In the genomic region with DNA sequence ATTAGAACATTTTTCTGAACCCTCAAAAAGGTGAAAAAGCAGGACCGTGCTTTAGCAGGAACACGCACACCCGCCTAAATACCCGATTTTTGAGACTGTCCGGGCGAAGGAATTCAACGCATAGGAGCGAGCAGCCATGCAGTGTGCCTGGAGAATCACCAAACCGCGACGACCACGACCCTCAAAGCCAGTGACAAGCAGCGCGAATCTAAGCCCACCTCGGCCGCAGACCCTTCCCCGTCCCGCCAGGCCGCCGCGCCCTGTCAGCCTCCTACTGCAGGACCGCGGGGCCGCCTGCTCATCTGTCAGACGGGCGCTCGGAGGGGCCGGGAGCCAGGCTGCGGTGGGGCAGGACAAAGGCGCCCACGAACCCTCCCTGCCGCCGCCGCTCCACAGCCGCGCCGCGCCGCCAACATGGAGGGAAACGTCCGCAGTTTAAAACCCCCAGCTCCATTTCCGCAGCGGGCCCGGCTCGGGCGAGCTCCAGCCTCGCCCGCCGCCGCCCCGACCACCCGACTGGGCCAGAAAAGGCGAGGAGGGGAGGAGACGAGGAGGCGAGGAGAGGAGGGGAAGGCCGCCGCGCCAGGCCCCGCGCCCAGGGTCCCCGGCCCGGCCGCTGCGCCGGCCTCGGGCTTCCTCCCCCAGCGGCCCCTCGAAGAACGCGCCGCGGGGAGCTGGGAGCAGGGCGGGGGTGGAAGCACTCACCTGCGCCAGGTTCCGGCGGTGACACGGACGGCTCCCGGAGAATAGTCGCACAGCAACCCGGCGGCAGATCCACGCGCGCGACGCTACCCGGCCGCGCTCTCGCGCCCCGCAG, we compare ENCODE assay signal across 8 cellular contexts. TPM values are rescaled to one million over a fixed set of nuclear protein-coding genes. Genes with fewer than 3 reads are reported as not detected.
A peak's percentile ranks its signal among the peaks of the same experiment; 100 is the strongest.
DNase-seq lines count a peak whose midpoint lies in the region; ATAC-seq and TF ChIP-seq lines count a peak whose summit lies in the region.

Gene LBR (minus strand): TSS at position 790 of the 817 bp plus-strand sequence. CDS start 3,963 bp downstream, outside the sequence.

- no peaks in the 10 kb centered on the region for H3K9me3 Mint-ChIP-seq in activated CD4-positive, alpha-beta memory T cell treated with anti-CD3 and anti-CD28 coated beads, Interleukin-2, amount 10 ng/mL, durations not matched to agents 7 days and 5 days
- H3K9me3 Mint-ChIP-seq in nephron, result no peaks in the 10 kb centered on the region

- TF ChIP-seq CTCF in nephron (IDR thresholded peaks at IDR 0.05; ENCODE audit: unreplicated experiment in 3 of 3), result no peak

- peak within 1 kb of the TSS; percentile 89 for H3K4me3 Mint-ChIP-seq in activated CD4-positive, alpha-beta memory T cell treated with anti-CD3 and anti-CD28 coated beads, Interleukin-2, amount 10 ng/mL, durations not matched to agents 7 days and 5 days
- H3K4me3 Mint-ChIP-seq in nephron, result peak within 1 kb of the TSS; percentile 90 to 94 (median 90)

- peaks cover 30% of the 10 kb centered on the region for H3K36me3 Mint-ChIP-seq in activated CD4-positive, alpha-beta memory T cell treated with anti-CD3 and anti-CD28 coated beads, Interleukin-2, amount 10 ng/mL, durations not matched to agents 7 days and 5 days (ENCODE audit: low read depth)
- H3K36me3 Mint-ChIP-seq in nephron (ENCODE audit: low read depth), result no peaks in the 10 kb centered on the region

- peak; percentile 72 for DNase-seq in DMS79 (lab: John Stamatoyannopoulos, UW)
- peak; percentile 50 for DNase-seq in activated CD4-positive, alpha-beta memory T cell treated with anti-CD3 and anti-CD28 coated beads, Interleukin-2, amount 10 ng/mL, durations not matched to agents 7 days and 5 days
- DNase-seq in fibroblast of peridontal ligament (ENCODE audit: extremely low read depth), result peak; percentile 11
- no peak for DNase-seq in NCI-H128 (lab: John Stamatoyannopoulos, UW; ENCODE audit: unreplicated experiment)
- DNase-seq in glomerular visceral epithelial cell (ENCODE audit: extremely low spot score), result no peak

- H3K27ac Mint-ChIP-seq in activated CD4-positive, alpha-beta memory T cell treated with anti-CD3 and anti-CD28 coated beads, Interleukin-2, amount 10 ng/mL, durations not matched to agents 7 days and 5 days, result peak within 1 kb of the TSS; percentile 89
- peak within 1 kb of the TSS; percentile 81 to 97 (median 95) for H3K27ac Mint-ChIP-seq in nephron

- H3K27me3 Mint-ChIP-seq in activated CD4-positive, alpha-beta memory T cell treated with anti-CD3 and anti-CD28 coated beads, Interleukin-2, amount 10 ng/mL, durations not matched to agents 7 days and 5 days, result peaks cover 2% of the 10 kb centered on the region
- no peaks in the 10 kb centered on the region for H3K27me3 Mint-ChIP-seq in nephron (ENCODE audit: low read depth)

- H3K4me1 Mint-ChIP-seq in activated CD4-positive, alpha-beta memory T cell treated with anti-CD3 and anti-CD28 coated beads, Interleukin-2, amount 10 ng/mL, durations not matched to agents 7 days and 5 days, result peaks cover 62% of the 10 kb centered on the region
- peaks cover 53% of the 10 kb centered on the region for H3K4me1 Mint-ChIP-seq in nephron

- POLR2A ChIA-PET in activated CD4-positive, alpha-beta memory T cell treated with anti-CD3 and anti-CD28 coated beads, Interleukin-2, amount 10 ng/mL, durations not matched to agents 7 days and 5 days (lab: Charles Lee), result interaction anchor here (0.6 to 11.8 kb wide), 28 partner anchors 9 to 981 kb away, joined by 3 to 338 read pairs (median 6); partner anchors contain the start of genes H3-3A, PARP1, PYCR2 and SDE2

- peak; percentile 26 for ATAC-seq in GM19463 (IDR thresholded peaks at IDR 0.05; ENCODE audit: unreplicated experiment)
- ATAC-seq in HG03521 (IDR thresholded peaks at IDR 0.05; ENCODE audit: unreplicated experiment), result peak; percentile 33

- CTCF ChIA-PET in activated CD4-positive, alpha-beta memory T cell treated with anti-CD3 and anti-CD28 coated beads, Interleukin-2, amount 10 ng/mL, durations not matched to agents 7 days and 5 days (lab: Charles Lee), result interaction anchor here (1.2 to 6.8 kb wide), 5 partner anchors 16 to 47 kb away, joined by 5 to 92 read pairs (median 14); no protein-coding TSS in a partner anchor

RNA-seq across cellular contexts. Expression of gene LBR, which starts in this region (rescaled TPM):
- 100 to 1,000 TPM; 251 to 259 TPM for total RNA-seq in activated CD4-positive, alpha-beta memory T cell treated with anti-CD3 and anti-CD28 coated beads, Interleukin-2, amount 10 ng/mL, durations not matched to agents 7 days and 5 days

Comparison
In these comparisons a context has a peak if more than half of its experiments do, and no peak if none do; other contexts are left out.
1. DNase-seq: peak in DMS79 (single experiment), activated CD4-positive, alpha-beta memory T cell treated with anti-CD3 and anti-CD28 coated beads, Interleukin-2, amount 10 ng/mL, durations not matched to agents 7 days and 5 days (single experiment) and fibroblast of peridontal ligament (single experiment); none in NCI-H128 (single experiment) and glomerular visceral epithelial cell (single experiment).